Comparison of ENCODE assay signal across 19 cellular contexts in the genomic region with DNA sequence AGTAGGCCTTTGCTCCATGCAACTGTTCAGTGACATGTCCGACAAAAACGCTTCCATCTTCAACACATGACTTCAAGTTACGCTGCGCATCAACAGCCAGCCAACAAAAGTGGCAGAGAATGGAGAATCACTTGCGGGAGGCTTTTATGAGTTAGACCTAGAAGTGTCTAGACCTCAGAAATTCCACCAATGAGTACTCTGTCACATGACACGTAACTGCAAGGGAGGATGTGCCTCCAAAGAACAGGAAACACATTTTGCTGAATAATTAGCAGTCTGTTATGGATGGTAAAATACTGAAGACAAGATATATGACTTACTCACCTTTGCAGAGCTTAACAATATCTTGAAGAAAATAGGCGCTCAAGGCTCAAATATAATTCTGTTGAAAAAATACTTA.
A peak's percentile ranks its signal among the peaks of the same experiment; 100 is the strongest.
DNase-seq lines count a peak whose midpoint lies in the region; ATAC-seq, FAIRE-seq and TF ChIP-seq lines count a peak whose summit lies in the region.
"Had no signal": no experiment of that assay in that cellular context is flagged by ENCODE, and none has a peak within 500 bp of the region (broad histone marks: within the 10 kb centered on the region; RNA-seq: fewer than 3 reads in every experiment).

No MANE protein-coding gene starts in this region.

- CTCF ChIA-PET in activated naive CD4-positive, alpha-beta T cell treated with anti-CD3 and anti-CD28 coated beads for 36 hours (lab: Charles Lee) = no interaction called here
- CTCF ChIA-PET in activated naive CD4-positive, alpha-beta T cell treated with anti-CD3 and anti-CD28 coated beads, Interleukin-2, amount 10 ng/mL, durations not matched to agents 7 days and 5 days (lab: Charles Lee) = interaction anchor here (1.1 kb wide), 1 partner anchor 32 kb away, joined by 3 read pairs; no protein-coding TSS in a partner anchor

- H3K27ac Mint-ChIP-seq in activated naive CD4-positive, alpha-beta T cell treated with anti-CD3 and anti-CD28 coated beads for 36 hours = no peak overlapping the region
- H3K27ac Mint-ChIP-seq in activated naive CD4-positive, alpha-beta T cell treated with anti-CD3 and anti-CD28 coated beads, Interleukin-2, amount 10 ng/mL, durations not matched to agents 7 days and 5 days = no peak overlapping the region
- H3K27ac Mint-ChIP-seq in astrocyte (ENCODE audit: unreplicated experiment) = peak overlapping the region; percentile 68
- H3K27ac Mint-ChIP-seq in stimulated activated effector memory CD8-positive, alpha-beta T cell treated with anti-CD3 and anti-CD28 coated beads, Interleukin-12 subunit alpha, Interleukin-12 subunit beta, amount 100 ng/mL, for 72 hours = no peak overlapping the region
- H3K27ac Mint-ChIP-seq: CD4-positive, CD25-positive, alpha-beta regulatory T cell; HFFc6 had no signal

- TF ChIP-seq CTCF in astrocyte (IDR thresholded peaks at IDR 0.05; ENCODE audit: insufficient read depth, low read depth, low read length) = no peak

- intact Hi-C loops in activated naive CD4-positive, alpha-beta T cell treated with anti-CD3 and anti-CD28 coated beads for 36 hours (cut with micrococcal nuclease) = no loop called here

- no peaks in the 10 kb centered on the region for H4K20me1 ChIP-seq in astrocyte (ENCODE audit: insufficient read depth, low read length)
- H4K20me1 ChIP-seq: BLaER1 had no signal

- H3K9me3 ChIP-seq in astrocyte (ENCODE audit: insufficient read depth, low read depth, low read length) = peaks cover 3% of the 10 kb centered on the region
- H3K9me3 ChIP-seq: BLaER1, HAP-1 had no signal

- peaks cover 6% of the 10 kb centered on the region for H3K4me1 Mint-ChIP-seq in activated naive CD4-positive, alpha-beta T cell treated with anti-CD3 and anti-CD28 coated beads for 36 hours (ENCODE audit: low read depth)
- H3K4me1 Mint-ChIP-seq in activated naive CD4-positive, alpha-beta T cell treated with anti-CD3 and anti-CD28 coated beads, Interleukin-2, amount 10 ng/mL, durations not matched to agents 7 days and 5 days = peaks cover 4% of the 10 kb centered on the region
- H3K4me1 Mint-ChIP-seq in astrocyte (ENCODE audit: low read depth, unreplicated experiment) = peaks cover 18% of the 10 kb centered on the region
- H3K4me1 Mint-ChIP-seq in stimulated activated effector memory CD8-positive, alpha-beta T cell treated with anti-CD3 and anti-CD28 coated beads, Interleukin-12 subunit alpha, Interleukin-12 subunit beta, amount 100 ng/mL, for 72 hours = peaks cover 8% of the 10 kb centered on the region

- H3K9me3 Mint-ChIP-seq in activated naive CD4-positive, alpha-beta T cell treated with anti-CD3 and anti-CD28 coated beads for 36 hours = no peaks in the 10 kb centered on the region
- H3K9me3 Mint-ChIP-seq in activated naive CD4-positive, alpha-beta T cell treated with anti-CD3 and anti-CD28 coated beads, Interleukin-2, amount 10 ng/mL, durations not matched to agents 7 days and 5 days = no peaks in the 10 kb centered on the region
- no peaks in the 10 kb centered on the region for H3K9me3 Mint-ChIP-seq in astrocyte (ENCODE audit: unreplicated experiment)
- H3K9me3 Mint-ChIP-seq in stimulated activated effector memory CD8-positive, alpha-beta T cell treated with anti-CD3 and anti-CD28 coated beads, Interleukin-12 subunit alpha, Interleukin-12 subunit beta, amount 100 ng/mL, for 72 hours = no peaks in the 10 kb centered on the region
- H3K9me3 Mint-ChIP-seq: CD4-positive, CD25-positive, alpha-beta regulatory T cell; HFFc6 had no signal

- H3K27me3 ChIP-seq in astrocyte (ENCODE audit: insufficient read depth, low read length) = no peaks in the 10 kb centered on the region
- H3K27me3 ChIP-seq: BLaER1 had no signal

- peak; percentile 34 for DNase-seq in activated naive CD4-positive, alpha-beta T cell treated with anti-CD3 and anti-CD28 coated beads for 36 hours
- no peak for DNase-seq in activated naive CD4-positive, alpha-beta T cell treated with anti-CD3 and anti-CD28 coated beads, Interleukin-2, amount 10 ng/mL, durations not matched to agents 7 days and 5 days
- DNase-seq in HCEC 1CT (peak; percentile 0), astrocyte (ENCODE audit: low read depth) (no peak), activated T-cell treated with anti-CD3 and anti-CD28 coated beads for 4 hours (no peak), D341Med (ENCODE audit: low spot score) (no peak), DMS114 treated with DMSO at 0.1 percent for 48 hours (lab: John Stamatoyannopoulos, UW; ENCODE audit: unreplicated experiment) (no peak)
- no peak for DNase-seq in stimulated activated effector memory CD8-positive, alpha-beta T cell treated with anti-CD3 and anti-CD28 coated beads, Interleukin-12 subunit alpha, Interleukin-12 subunit beta, amount 100 ng/mL, for 72 hours (ENCODE audit: low spot score in 2 of 2)
- DNase-seq: 8988T; AML-193; CD4-positive, CD25-positive, alpha-beta regulatory T cell; DMS 273 treated with DMSO at 0.1 percent for 48 hours; DMS79; GF-D8; HFFc6; KG1 had no signal

- H3K4me3 ChIP-seq in astrocyte (ENCODE audit: insufficient read depth, low read depth, low read length) = no peak overlapping the region
- H3K4me3 ChIP-seq: BLaER1, HAP-1 had no signal

- H3K79me2 ChIP-seq in astrocyte (ENCODE audit: insufficient read depth, low read length) = no peaks in the 10 kb centered on the region

- H3K36me3 ChIP-seq in astrocyte (ENCODE audit: insufficient read depth, low read length) = no peaks in the 10 kb centered on the region
- H3K36me3 ChIP-seq: BLaER1, HAP-1 had no signal

- no peak overlapping the region for H3K4me2 ChIP-seq in astrocyte (ENCODE audit: low read length)
- H3K4me2 ChIP-seq: BLaER1 had no signal

- no peaks in the 10 kb centered on the region for H3K4me1 ChIP-seq in astrocyte (ENCODE audit: insufficient read depth, low read length)

- no peak for FAIRE-seq in astrocyte (lab: Jason Lieb, UNC)
- FAIRE-seq: HTR-8/SVneo had no signal

- no peak overlapping the region for H2AFZ ChIP-seq in astrocyte (ENCODE audit: low read depth, low read length)

- H3K36me3 Mint-ChIP-seq in activated naive CD4-positive, alpha-beta T cell treated with anti-CD3 and anti-CD28 coated beads for 36 hours (ENCODE audit: low read depth) = no peaks in the 10 kb centered on the region
- no peaks in the 10 kb centered on the region for H3K36me3 Mint-ChIP-seq in activated naive CD4-positive, alpha-beta T cell treated with anti-CD3 and anti-CD28 coated beads, Interleukin-2, amount 10 ng/mL, durations not matched to agents 7 days and 5 days
- no peaks in the 10 kb centered on the region for H3K36me3 Mint-ChIP-seq in astrocyte (ENCODE audit: low read depth, unreplicated experiment)
- no peaks in the 10 kb centered on the region for H3K36me3 Mint-ChIP-seq in stimulated activated effector memory CD8-positive, alpha-beta T cell treated with anti-CD3 and anti-CD28 coated beads, Interleukin-12 subunit alpha, Interleukin-12 subunit beta, amount 100 ng/mL, for 72 hours

- ATAC-seq in stimulated activated effector memory CD8-positive, alpha-beta T cell treated with anti-CD3 and anti-CD28 coated beads, Interleukin-12 subunit alpha, Interleukin-12 subunit beta, amount 100 ng/mL, for 72 hours = peak; percentile 44

- no peak overlapping the region for H3K27ac ChIP-seq in astrocyte (ENCODE audit: low read depth, low read length)
- H3K27ac ChIP-seq: BLaER1 had no signal

- no peak overlapping the region for H3K9ac ChIP-seq in astrocyte (ENCODE audit: low read length)
- H3K9ac ChIP-seq: BLaER1 had no signal

- no peak overlapping the region for H3K4me3 Mint-ChIP-seq in activated naive CD4-positive, alpha-beta T cell treated with anti-CD3 and anti-CD28 coated beads for 36 hours
- no peak overlapping the region for H3K4me3 Mint-ChIP-seq in activated naive CD4-positive, alpha-beta T cell treated with anti-CD3 and anti-CD28 coated beads, Interleukin-2, amount 10 ng/mL, durations not matched to agents 7 days and 5 days
- no peak overlapping the region for H3K4me3 Mint-ChIP-seq in astrocyte (ENCODE audit: unreplicated experiment)
- H3K4me3 Mint-ChIP-seq in stimulated activated effector memory CD8-positive, alpha-beta T cell treated with anti-CD3 and anti-CD28 coated beads, Interleukin-12 subunit alpha, Interleukin-12 subunit beta, amount 100 ng/mL, for 72 hours = no peak overlapping the region
- H3K4me3 Mint-ChIP-seq: CD4-positive, CD25-positive, alpha-beta regulatory T cell; HFFc6 had no signal

- H3K27me3 Mint-ChIP-seq in activated naive CD4-positive, alpha-beta T cell treated with anti-CD3 and anti-CD28 coated beads for 36 hours (ENCODE audit: low read depth) = no peaks in the 10 kb centered on the region
- peaks cover 10% of the 10 kb centered on the region for H3K27me3 Mint-ChIP-seq in activated naive CD4-positive, alpha-beta T cell treated with anti-CD3 and anti-CD28 coated beads, Interleukin-2, amount 10 ng/mL, durations not matched to agents 7 days and 5 days
- no peaks in the 10 kb centered on the region for H3K27me3 Mint-ChIP-seq in astrocyte (ENCODE audit: low read depth, unreplicated experiment)

Comparison
In these comparisons a context has a peak if more than half of its experiments do, and no peak if none do; other contexts are left out.
1. DNase-seq: peak in activated naive CD4-positive, alpha-beta T cell treated with anti-CD3 and anti-CD28 coated beads for 36 hours (single experiment) and HCEC 1CT (single experiment); none in activated naive CD4-positive, alpha-beta T cell treated with anti-CD3 and anti-CD28 coated beads, Interleukin-2, amount 10 ng/mL, durations not matched to agents 7 days and 5 days (single experiment), astrocyte (single experiment), stimulated activated effector memory CD8-positive, alpha-beta T cell treated with anti-CD3 and anti-CD28 coated beads, Interleukin-12 subunit alpha, Interleukin-12 subunit beta, amount 100 ng/mL, for 72 hours (0 of 2), activated T-cell treated with anti-CD3 and anti-CD28 coated beads for 4 hours (single experiment), D341Med (single experiment) and DMS114 treated with DMSO at 0.1 percent for 48 hours (single experiment).